ENCODE assay signal across 8 cellular contexts in the genomic region with DNA sequence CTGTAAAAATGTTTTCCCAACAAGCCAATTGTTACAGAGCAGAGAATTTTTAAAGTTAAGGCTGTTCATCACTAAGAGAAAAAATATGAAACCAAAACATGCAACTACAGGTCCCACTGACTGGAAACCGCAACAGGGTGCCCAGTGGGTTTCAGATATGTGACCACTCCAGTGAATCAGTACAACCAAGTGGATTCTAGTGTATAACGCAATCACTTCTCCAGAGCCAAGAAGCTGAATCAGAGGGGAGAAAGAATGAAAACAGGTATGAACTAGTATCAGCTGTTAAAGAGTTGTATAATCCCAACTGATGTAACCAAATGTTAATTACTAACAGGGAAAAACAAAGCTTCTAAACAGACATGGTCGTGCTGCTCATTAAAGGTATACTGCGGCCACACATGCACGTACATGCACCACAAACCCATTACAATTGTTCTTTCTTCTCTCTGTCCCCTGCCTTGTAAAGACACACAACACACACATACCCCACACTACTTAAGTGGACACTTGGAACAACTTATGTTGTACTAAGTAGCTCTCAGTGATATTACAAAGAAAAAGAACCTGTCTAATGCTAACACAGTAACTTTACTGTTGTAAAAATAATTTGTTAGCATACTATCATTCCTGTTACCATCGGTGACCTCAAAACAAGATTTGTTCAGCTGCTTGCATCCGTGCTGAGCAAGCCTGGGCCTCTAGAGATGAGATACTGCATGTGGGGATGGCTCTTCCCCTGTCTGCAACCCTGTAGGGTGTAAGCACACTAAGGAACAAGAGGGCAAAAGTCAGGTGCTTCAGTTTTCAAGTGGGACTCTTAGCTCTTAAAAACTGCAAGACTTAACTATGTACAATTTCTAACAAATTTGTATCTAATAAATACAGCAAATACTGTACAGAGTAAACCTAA.
A peak's percentile ranks its signal among the peaks of the same experiment; 100 is the strongest.
DNase-seq lines count a peak whose midpoint lies in the region.
"Had no signal": no experiment of that assay in that cellular context is flagged by ENCODE, and none has a peak within 500 bp of the region (broad histone marks: within the 10 kb centered on the region; RNA-seq: fewer than 3 reads in every experiment).

No MANE protein-coding gene starts in this region.

- H3K36me3 ChIP-seq in adipocyte (ENCODE audit: control insufficient read depth, insufficient read depth, low read length, severe bottlenecking) (no peaks in the 10 kb centered on the region), thymus (ENCODE audit: control insufficient read depth, insufficient read depth) (no peaks in the 10 kb centered on the region)

- H3K4me1 ChIP-seq in adipocyte (ENCODE audit: control insufficient read depth, insufficient read depth, low read length) (peaks cover 37% of the 10 kb centered on the region), thymus (ENCODE audit: control insufficient read depth, insufficient read depth, low read length) (no peaks in the 10 kb centered on the region)

- H3K27me3 ChIP-seq in adipocyte (replicated peaks; ENCODE audit: control insufficient read depth, insufficient read depth, low read length) (no peaks in the 10 kb centered on the region), thymus (ENCODE audit: control insufficient read depth, insufficient read depth) (no peaks in the 10 kb centered on the region)

- H3K4me3 ChIP-seq in adipocyte (ENCODE audit: low read length), result no peak overlapping the region
- H3K4me3 ChIP-seq in thymus (ENCODE audit: low read length), result no peak overlapping the region

- DNase-seq in HCEC 1CT (peak; percentile 89), adipocyte (ENCODE audit: low read depth) (peak; percentile 56), hepatic stellate cell (ENCODE audit: low spot score) (peak; percentile 36), SKM-1 (lab: John Stamatoyannopoulos, UW; ENCODE audit: unreplicated experiment) (no peak)
- DNase-seq in NK-92 treated with Interleukin-12 subunit alpha and Interleukin-12 subunit beta, amount 100 ng/mL, for 24 hours (lab: John Stamatoyannopoulos, UW), result no peak
- DNase-seq in activated CD8-positive, alpha-beta memory T cell treated with anti-CD3 and anti-CD28 coated beads, Interleukin-2, amount 50 U/mL, for 48 hours, result no peak
- DNase-seq: naive thymus-derived CD8-positive, alpha-beta T cell had no signal

- H3K27ac ChIP-seq in thymus (ENCODE audit: low read depth), result peak overlapping the region; percentile 46

- 96% methylated on average over 7 of the region's 7 CpGs for WGBS in thymus

- H3K9ac ChIP-seq in adipocyte (ENCODE audit: low read length), result no peak overlapping the region

- no peaks in the 10 kb centered on the region for H3K9me3 ChIP-seq in adipocyte (ENCODE audit: control insufficient read depth, low read length)
- H3K9me3 ChIP-seq in thymus (ENCODE audit: control insufficient read depth), result no peaks in the 10 kb centered on the region

Comparison
In these comparisons a context has a peak if more than half of its experiments do, and no peak if none do; other contexts are left out.
1. DNase-seq: peak in HCEC 1CT (single experiment), adipocyte (single experiment) and hepatic stellate cell (single experiment); none in NK-92 treated with Interleukin-12 subunit alpha and Interleukin-12 subunit beta, amount 100 ng/mL, for 24 hours (single experiment), activated CD8-positive, alpha-beta memory T cell treated with anti-CD3 and anti-CD28 coated beads, Interleukin-2, amount 50 U/mL, for 48 hours (single experiment) and SKM-1 (single experiment).